In genomic region chr1:27563407-27564263, GRCh38 we compare ENCODE assay signal across 10 cellular contexts. TPM values are rescaled to one million over a fixed set of nuclear protein-coding genes. Genes with fewer than 3 reads are reported as not detected.
A peak's percentile ranks its signal among the peaks of the same experiment; 100 is the strongest.
DNase-seq lines count a peak whose midpoint lies in the region; ATAC-seq, FAIRE-seq and TF ChIP-seq lines count a peak whose summit lies in the region.
"Had no signal": no experiment of that assay in that cellular context is flagged by ENCODE, and none has a peak within 500 bp of the region (broad histone marks: within the 10 kb centered on the region; RNA-seq: fewer than 3 reads in every experiment).

No MANE protein-coding gene starts in this region.

- no peak overlapping the region for H2AFZ ChIP-seq in endothelial cell of umbilical vein (ENCODE audit: low read depth, low read length)

- H3K9me1 ChIP-seq in endothelial cell of umbilical vein (replicated peaks; ENCODE audit: control insufficient read depth, extremely low read depth, insufficient read depth, low read length) = no peaks in the 10 kb centered on the region

- no peak overlapping the region for H3K27ac ChIP-seq in endothelial cell of umbilical vein (ENCODE audit: insufficient read depth, low read depth, low read length)

- no peaks in the 10 kb centered on the region for H3K27me3 Mint-ChIP-seq in activated naive CD8-positive, alpha-beta T cell treated with anti-CD3 and anti-CD28 coated beads, Interleukin-2, amount 10 ng/mL, durations not matched to agents 7 days and 5 days
- no peaks in the 10 kb centered on the region for H3K27me3 Mint-ChIP-seq in activated naive CD8-positive, alpha-beta T cell treated with anti-CD3 and anti-CD28 coated beads, Interleukin-2, amount 50 U/mL, for 24 hours
- H3K27me3 Mint-ChIP-seq in activated T-helper 1 cell treated with anti-CD3 and anti-CD28 coated beads, Interleukin-12 subunit alpha, Interleukin-12 subunit beta, Interleukin-2, Interleukin-4 antibody, amounts not matched to agents 30 ng/mL and 10 ng/mL and 1 ng/mL, durations not matched to agents 14 hours and 24 hours and 36 hours (ENCODE audit: insufficient read depth) = no peaks in the 10 kb centered on the region
- no peaks in the 10 kb centered on the region for H3K27me3 Mint-ChIP-seq in activated T-helper 17 cell treated with anti-CD3 and anti-CD28 coated beads, Interleukin-2, amount 50 U/mL, for 72 hours
- H3K27me3 Mint-ChIP-seq: activated naive CD8-positive, alpha-beta T cell had no signal

- H3K9ac ChIP-seq in endothelial cell of umbilical vein (replicated peaks; ENCODE audit: extremely low read depth, insufficient read depth, low read length) (no peak overlapping the region), mucosa of stomach (ENCODE audit: low read length) (peak overlapping the region; percentile 72)

- no peak overlapping the region for H3K4me3 Mint-ChIP-seq in activated naive CD8-positive, alpha-beta T cell treated with anti-CD3 and anti-CD28 coated beads, Interleukin-2, amount 10 ng/mL, durations not matched to agents 7 days and 5 days
- H3K4me3 Mint-ChIP-seq in activated naive CD8-positive, alpha-beta T cell treated with anti-CD3 and anti-CD28 coated beads, Interleukin-2, amount 50 U/mL, for 24 hours = no peak overlapping the region
- H3K4me3 Mint-ChIP-seq in activated T-helper 1 cell treated with anti-CD3 and anti-CD28 coated beads, Interleukin-12 subunit alpha, Interleukin-12 subunit beta, Interleukin-2, Interleukin-4 antibody, amounts not matched to agents 30 ng/mL and 10 ng/mL and 1 ng/mL, durations not matched to agents 14 hours and 24 hours and 36 hours = no peak overlapping the region
- no peak overlapping the region for H3K4me3 Mint-ChIP-seq in activated T-helper 17 cell treated with anti-CD3 and anti-CD28 coated beads, Interleukin-2, amount 50 U/mL, for 72 hours
- H3K4me3 Mint-ChIP-seq: activated naive CD8-positive, alpha-beta T cell had no signal

- dilution Hi-C loops in endothelial cell of umbilical vein (cut with MboI; ENCODE audit: extremely low pct_ligation_motif_present, low sequenced_read_pairs) = no loop called here

- POLR2A ChIA-PET in activated naive CD8-positive, alpha-beta T cell treated with anti-CD3 and anti-CD28 coated beads, Interleukin-2, amount 10 ng/mL, durations not matched to agents 7 days and 5 days (lab: Charles Lee) = no interaction called here
- POLR2A ChIA-PET in endothelial cell of umbilical vein (lab: Charles Lee) = interaction anchor here (0.6 kb wide), 1 partner anchor 76 kb away, joined by 4 read pairs; no protein-coding TSS in a partner anchor

- no peak for TF ChIP-seq POLR2A in endothelial cell of umbilical vein (IDR thresholded peaks at IDR 0.05; ENCODE audit: low read depth, low read length)

- H3K27ac Mint-ChIP-seq in activated naive CD8-positive, alpha-beta T cell treated with anti-CD3 and anti-CD28 coated beads, Interleukin-2, amount 10 ng/mL, durations not matched to agents 7 days and 5 days = peak overlapping the region; percentile 13
- no peak overlapping the region for H3K27ac Mint-ChIP-seq in activated naive CD8-positive, alpha-beta T cell treated with anti-CD3 and anti-CD28 coated beads, Interleukin-2, amount 50 U/mL, for 24 hours
- H3K27ac Mint-ChIP-seq in activated T-helper 1 cell treated with anti-CD3 and anti-CD28 coated beads, Interleukin-12 subunit alpha, Interleukin-12 subunit beta, Interleukin-2, Interleukin-4 antibody, amounts not matched to agents 30 ng/mL and 10 ng/mL and 1 ng/mL, durations not matched to agents 14 hours and 24 hours and 36 hours = no peak overlapping the region
- no peak overlapping the region for H3K27ac Mint-ChIP-seq in activated T-helper 17 cell treated with anti-CD3 and anti-CD28 coated beads, Interleukin-2, amount 50 U/mL, for 72 hours
- H3K27ac Mint-ChIP-seq: activated naive CD8-positive, alpha-beta T cell had no signal

- peaks cover 4% of the 10 kb centered on the region for H3K4me1 ChIP-seq in endothelial cell of umbilical vein (ENCODE audit: control insufficient read depth, extremely low read depth, insufficient read depth, low read length)
- H3K4me1 ChIP-seq in mucosa of stomach (ENCODE audit: control insufficient read depth, insufficient read depth, low read length) = peaks cover 88% of the 10 kb centered on the region

- H3K9me3 ChIP-seq in endothelial cell of umbilical vein (replicated peaks; ENCODE audit: control insufficient read depth, insufficient read depth, low read length) = no peaks in the 10 kb centered on the region
- no peaks in the 10 kb centered on the region for H3K9me3 ChIP-seq in mucosa of stomach (ENCODE audit: control insufficient read depth, low read length)

- no peaks in the 10 kb centered on the region for H3K9me3 Mint-ChIP-seq in activated naive CD8-positive, alpha-beta T cell treated with anti-CD3 and anti-CD28 coated beads, Interleukin-2, amount 10 ng/mL, durations not matched to agents 7 days and 5 days
- no peaks in the 10 kb centered on the region for H3K9me3 Mint-ChIP-seq in activated naive CD8-positive, alpha-beta T cell treated with anti-CD3 and anti-CD28 coated beads, Interleukin-2, amount 50 U/mL, for 24 hours
- no peaks in the 10 kb centered on the region for H3K9me3 Mint-ChIP-seq in activated T-helper 1 cell treated with anti-CD3 and anti-CD28 coated beads, Interleukin-12 subunit alpha, Interleukin-12 subunit beta, Interleukin-2, Interleukin-4 antibody, amounts not matched to agents 30 ng/mL and 10 ng/mL and 1 ng/mL, durations not matched to agents 14 hours and 24 hours and 36 hours
- H3K9me3 Mint-ChIP-seq in activated T-helper 17 cell treated with anti-CD3 and anti-CD28 coated beads, Interleukin-2, amount 50 U/mL, for 72 hours = no peaks in the 10 kb centered on the region

- no peak overlapping the region for H3K4me3 ChIP-seq in endothelial cell of umbilical vein (replicated peaks in 1 of 3; ENCODE audit: insufficient read depth in 1 of 3, low read depth in 1 of 3, low read length in 3 of 3)
- H3K4me3 ChIP-seq in mucosa of stomach (ENCODE audit: low read length) = peak overlapping the region; percentile 22

- no peaks in the 10 kb centered on the region for H4K20me1 ChIP-seq in endothelial cell of umbilical vein (replicated peaks; ENCODE audit: control insufficient read depth, extremely low read depth, insufficient read depth, low read length)

- no peaks in the 10 kb centered on the region for H3K79me2 ChIP-seq in endothelial cell of umbilical vein (ENCODE audit: control insufficient read depth, insufficient read depth, low read length)

- TF ChIP-seq CTCF in endothelial cell of umbilical vein (IDR thresholded peaks at IDR 0.05; ENCODE audit: extremely low read depth in 1 of 2, insufficient read depth in 1 of 2, low read depth in 1 of 2, low read length in 2 of 2) = no peak

- H3K4me2 ChIP-seq in endothelial cell of umbilical vein (ENCODE audit: insufficient read depth, low read length) = no peak overlapping the region

- intact Hi-C loops in endothelial cell of umbilical vein (cut with micrococcal nuclease) = no loop called here
- intact Hi-C loops in activated T-helper 1 cell treated with anti-CD3 and anti-CD28 coated beads, Interleukin-12 subunit alpha, Interleukin-12 subunit beta, Interleukin-2, Interleukin-4 antibody, amounts not matched to agents 30 ng/mL and 10 ng/mL and 1 ng/mL, durations not matched to agents 14 hours and 24 hours and 36 hours (cut with micrococcal nuclease) = no loop called here

- DNase-seq in activated naive CD8-positive, alpha-beta T cell treated with anti-CD3 and anti-CD28 coated beads, Interleukin-2, amount 10 ng/mL, durations not matched to agents 7 days and 5 days = no peak
- DNase-seq in activated naive CD8-positive, alpha-beta T cell treated with anti-CD3 and anti-CD28 coated beads, Interleukin-2, amount 50 U/mL, for 24 hours = no peak
- DNase-seq in endothelial cell of umbilical vein (ENCODE audit: low read depth, low spot score) = no peak
- DNase-seq in activated T-helper 1 cell treated with anti-CD3 and anti-CD28 coated beads, Interleukin-12 subunit alpha, Interleukin-12 subunit beta, Interleukin-2, Interleukin-4 antibody, amounts not matched to agents 30 ng/mL and 10 ng/mL and 1 ng/mL, durations not matched to agents 14 hours and 24 hours and 36 hours (ENCODE audit: low spot score) = no peak
- DNase-seq in activated effector memory CD4-positive, alpha-beta T cell treated with Interleukin-2 at 50 U/mL for 16 hours = no peak
- no peak for DNase-seq in OCI-M2 (lab: John Stamatoyannopoulos, UW; ENCODE audit: unreplicated experiment)
- DNase-seq: NCI-H510A had no signal

- no peaks in the 10 kb centered on the region for H3K36me3 Mint-ChIP-seq in activated naive CD8-positive, alpha-beta T cell treated with anti-CD3 and anti-CD28 coated beads, Interleukin-2, amount 10 ng/mL, durations not matched to agents 7 days and 5 days
- no peaks in the 10 kb centered on the region for H3K36me3 Mint-ChIP-seq in activated naive CD8-positive, alpha-beta T cell treated with anti-CD3 and anti-CD28 coated beads, Interleukin-2, amount 50 U/mL, for 24 hours (ENCODE audit: low read depth)
- peaks cover 7% of the 10 kb centered on the region for H3K36me3 Mint-ChIP-seq in activated T-helper 1 cell treated with anti-CD3 and anti-CD28 coated beads, Interleukin-12 subunit alpha, Interleukin-12 subunit beta, Interleukin-2, Interleukin-4 antibody, amounts not matched to agents 30 ng/mL and 10 ng/mL and 1 ng/mL, durations not matched to agents 14 hours and 24 hours and 36 hours (ENCODE audit: low read depth)
- no peaks in the 10 kb centered on the region for H3K36me3 Mint-ChIP-seq in activated T-helper 17 cell treated with anti-CD3 and anti-CD28 coated beads, Interleukin-2, amount 50 U/mL, for 72 hours (ENCODE audit: low read depth)
- H3K36me3 Mint-ChIP-seq: activated naive CD8-positive, alpha-beta T cell had no signal

- CTCF ChIA-PET in endothelial cell of umbilical vein (lab: Charles Lee) = interaction anchor here (0.8 to 2.2 kb wide), 5 partner anchors 12 to 147 kb away, joined by 3 to 12 read pairs (median 4); no protein-coding TSS in a partner anchor

- H3K27me3 ChIP-seq in endothelial cell of umbilical vein (ENCODE audit: control insufficient read depth in 2 of 2, insufficient read depth in 2 of 2, low read length in 2 of 2) (no peaks in the 10 kb centered on the region), mucosa of stomach (ENCODE audit: control insufficient read depth, insufficient read depth, low read length) (no peaks in the 10 kb centered on the region)

- ATAC-seq in activated naive CD8-positive, alpha-beta T cell treated with anti-CD3 and anti-CD28 coated beads, Interleukin-2, amount 10 ng/mL, durations not matched to agents 7 days and 5 days (ENCODE audit: low read depth) = no peak
- ATAC-seq in activated naive CD8-positive, alpha-beta T cell treated with anti-CD3 and anti-CD28 coated beads, Interleukin-2, amount 50 U/mL, for 24 hours = no peak
- ATAC-seq in activated T-helper 17 cell treated with anti-CD3 and anti-CD28 coated beads, Interleukin-2, amount 50 U/mL, for 72 hours (replicated peaks) = no peak

- no TSS peak for BruUV-seq in endothelial cell of umbilical vein (replicated peaks; lab: Mats Ljungman, UMichigan)

- peaks cover 21% of the 10 kb centered on the region for H3K4me1 Mint-ChIP-seq in activated naive CD8-positive, alpha-beta T cell treated with anti-CD3 and anti-CD28 coated beads, Interleukin-2, amount 10 ng/mL, durations not matched to agents 7 days and 5 days
- peaks cover 21% of the 10 kb centered on the region for H3K4me1 Mint-ChIP-seq in activated naive CD8-positive, alpha-beta T cell treated with anti-CD3 and anti-CD28 coated beads, Interleukin-2, amount 50 U/mL, for 24 hours
- H3K4me1 Mint-ChIP-seq in activated T-helper 1 cell treated with anti-CD3 and anti-CD28 coated beads, Interleukin-12 subunit alpha, Interleukin-12 subunit beta, Interleukin-2, Interleukin-4 antibody, amounts not matched to agents 30 ng/mL and 10 ng/mL and 1 ng/mL, durations not matched to agents 14 hours and 24 hours and 36 hours (ENCODE audit: low read depth) = peaks cover 23% of the 10 kb centered on the region
- peaks cover 20% of the 10 kb centered on the region for H3K4me1 Mint-ChIP-seq in activated T-helper 17 cell treated with anti-CD3 and anti-CD28 coated beads, Interleukin-2, amount 50 U/mL, for 72 hours

- peak; percentile 71 for FAIRE-seq in endothelial cell of umbilical vein (lab: Jason Lieb, UNC)

- H3K36me3 ChIP-seq in endothelial cell of umbilical vein (ENCODE audit: control insufficient read depth in 2 of 2, extremely low read depth in 1 of 2, insufficient read depth in 2 of 2, low read length in 2 of 2) (peaks cover 0 to 9% of the 10 kb centered on the region in 2 experiments), mucosa of stomach (ENCODE audit: control insufficient read depth, insufficient read depth, low read length) (no peaks in the 10 kb centered on the region)

RNA-seq across cellular contexts. Expression of gene AHDC1, which starts 40.3 kb away (rescaled TPM):
- total RNA-seq in activated naive CD8-positive, alpha-beta T cell treated with anti-CD3 and anti-CD28 coated beads, Interleukin-2, amount 10 ng/mL, durations not matched to agents 7 days and 5 days = 10 to 100 TPM; 21.6 to 22.2 TPM
- total RNA-seq in endothelial cell of umbilical vein = 32.1 and 33.0 TPM in 2 replicates
- 7.0 and 7.8 TPM in 2 replicates for polyA plus RNA-seq in endothelial cell of umbilical vein
- polyA plus RNA-seq in endothelial cell of umbilical vein (2011; cell fraction: cytosol; rRNA removed) = 5.9 and 7.2 TPM in 2 replicates
- polyA plus RNA-seq in endothelial cell of umbilical vein (2011; cell fraction: nucleus; rRNA removed) = 17.1 and 18.6 TPM in 2 replicates
- polyA plus RNA-seq in endothelial cell of umbilical vein (2012) = 10.8 and 13.3 TPM in 2 replicates
- 10.8 and 13.8 TPM in 2 replicates for polyA minus RNA-seq in endothelial cell of umbilical vein
- 4.2 TPM for polyA minus RNA-seq in endothelial cell of umbilical vein (2011; cell fraction: cytosol; rRNA and poly(A)+ RNA removed)
- 7.6 and 14.5 TPM in 2 replicates for polyA minus RNA-seq in endothelial cell of umbilical vein (2011; cell fraction: nucleus; rRNA and poly(A)+ RNA removed)
- total RNA-seq in activated T-helper 1 cell treated with anti-CD3 and anti-CD28 coated beads, Interleukin-12 subunit alpha, Interleukin-12 subunit beta, Interleukin-2, Interleukin-4 antibody, amounts not matched to agents 30 ng/mL and 10 ng/mL and 1 ng/mL, durations not matched to agents 14 hours and 24 hours and 36 hours = 33.7 and 33.9 TPM in 2 replicates
- total RNA-seq in activated T-helper 17 cell treated with anti-CD3 and anti-CD28 coated beads, Interleukin-2, amount 50 U/mL, for 72 hours = 10 to 100 TPM; 13.3 to 22.3 TPM
